In the genomic region with DNA sequence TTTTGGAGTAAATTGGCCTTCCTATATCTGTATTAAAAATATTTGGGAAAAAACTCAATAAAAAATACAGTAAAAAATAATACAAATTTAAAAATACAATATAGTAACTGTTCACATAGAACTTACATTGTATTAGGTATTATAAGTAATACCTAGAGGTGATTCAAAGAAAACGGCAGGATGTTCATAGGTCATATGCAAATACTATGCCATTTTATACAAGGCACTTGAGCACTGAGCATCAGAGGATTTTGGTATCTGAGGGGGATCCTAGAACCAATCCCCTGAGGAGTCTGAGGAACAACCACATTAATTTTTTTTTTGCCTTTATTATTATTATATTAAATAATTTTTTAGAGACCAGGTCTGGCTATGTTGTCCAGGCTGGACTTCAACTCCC, we compare ENCODE assay signal across 20 cellular contexts. TPM values are rescaled to one million over a fixed set of nuclear protein-coding genes. Genes with fewer than 3 reads are reported as not detected.
DNase-seq lines count a peak whose midpoint lies in the region; ATAC-seq, FAIRE-seq and TF ChIP-seq lines count a peak whose summit lies in the region.
"Had no signal": no experiment of that assay in that cellular context is flagged by ENCODE, and none has a peak within 500 bp of the region (broad histone marks: within the 10 kb centered on the region; RNA-seq: fewer than 3 reads in every experiment).

No MANE protein-coding gene starts in this region.

- no peaks in the 10 kb centered on the region for H3K4me1 ChIP-seq in lower lobe of right lung
- H3K4me1 ChIP-seq: BE2C, HAP-1 had no signal

- no peaks in the 10 kb centered on the region for H3K36me3 ChIP-seq in lower lobe of right lung
- H3K36me3 ChIP-seq: BE2C had no signal

- H3K27me3 Mint-ChIP-seq in activated B cell treated with CpG ODN at 0.5 μM for 24 hours (no peaks in the 10 kb centered on the region), memory B cell (no peaks in the 10 kb centered on the region)
- H3K27me3 Mint-ChIP-seq: CD4-positive, alpha-beta memory T cell had no signal

- TF ChIP-seq CTCF in activated B cell treated with CpG ODN at 0.5 μM for 24 hours (IDR thresholded peaks at IDR 0.05) (no peak), lower lobe of right lung (IDR thresholded peaks at IDR 0.05) (no peak)

- FAIRE-seq in G401.6 (lab: Jason Lieb, UNC), result peak; percentile 54
- FAIRE-seq: K562 had no signal

- H3K27me3 ChIP-seq in lower lobe of right lung (ENCODE audit: low read depth), result no peaks in the 10 kb centered on the region
- H3K27me3 ChIP-seq: BE2C had no signal

- CTCF ChIA-PET in activated B cell treated with CpG ODN at 0.5 μM for 24 hours (lab: Charles Lee), result interaction anchor here (0.6 to 1.6 kb wide), 2 partner anchors 22 to 1847 kb away, joined by 3 to 5 read pairs; no protein-coding TSS in a partner anchor

- H3K36me3 Mint-ChIP-seq in activated B cell treated with CpG ODN at 0.5 μM for 24 hours (ENCODE audit: low read depth) (peaks cover 30% of the 10 kb centered on the region), memory B cell (peaks cover 19% of the 10 kb centered on the region)

- peak; percentile 50 to 52 for ATAC-seq in activated CD4-positive, CD25-positive, alpha-beta regulatory T cell treated with anti-CD3 and anti-CD28 coated beads, Interleukin-2, amount 50 U/mL, for 24 hours
- ATAC-seq in activated B cell treated with CpG ODN at 0.5 μM for 24 hours (ENCODE audit: low read depth), result peak; percentile 31
- peak; percentile 37 for ATAC-seq in memory B cell (ENCODE audit: low read depth)
- no peak for ATAC-seq in lower lobe of right lung
- ATAC-seq: K562 had no signal

- intact Hi-C loops in activated B cell treated with CpG ODN at 0.5 μM for 24 hours (cut with micrococcal nuclease) (no loop called here), lower lobe of right lung (cut with DNase I) (no loop called here)

- H3K27ac ChIP-seq in lower lobe of right lung, result no peak overlapping the region
- H3K27ac ChIP-seq: 22Rv1, GM23248, HL-60 had no signal

- POLR2A ChIA-PET in activated B cell treated with CpG ODN at 0.5 μM for 24 hours (lab: Charles Lee), result no interaction called here

- no peaks in the 10 kb centered on the region for H3K9me3 ChIP-seq in lower lobe of right lung
- H3K9me3 ChIP-seq: BE2C, HAP-1 had no signal

- in situ Hi-C loops in ACHN (cut with HindIII; ENCODE audit: low pct_ligation_motif_present, low pct_unique_long_range_greater_than_20kb, low sequenced_read_pairs), result no loop called here

- no peak for DNase-seq in activated CD4-positive, CD25-positive, alpha-beta regulatory T cell treated with anti-CD3 and anti-CD28 coated beads, Interleukin-2, amount 50 U/mL, for 72 hours
- DNase-seq in activated B cell treated with CpG ODN at 0.5 μM for 24 hours, result no peak
- no peak for DNase-seq in memory B cell (ENCODE audit: low spot score in 2 of 2)
- DNase-seq in lower lobe of right lung, result no peak
- no peak for DNase-seq in ACHN
- DNase-seq in ureter (ENCODE audit: low spot score), result no peak
- DNase-seq: BE2C; C1 segment of cervical spinal cord; CD4-positive, alpha-beta memory T cell; DMS153; DMS79; GF-D8; IMR-90 had no signal

- H3K4me3 Mint-ChIP-seq in activated B cell treated with CpG ODN at 0.5 μM for 24 hours (no peak overlapping the region), memory B cell (no peak overlapping the region)
- H3K4me3 Mint-ChIP-seq: CD4-positive, alpha-beta memory T cell had no signal

- H3K27ac Mint-ChIP-seq in activated B cell treated with CpG ODN at 0.5 μM for 24 hours (no peak overlapping the region), memory B cell (no peak overlapping the region)
- H3K27ac Mint-ChIP-seq: CD4-positive, alpha-beta memory T cell had no signal

- H3K4me3 ChIP-seq in lower lobe of right lung, result no peak overlapping the region
- H3K4me3 ChIP-seq: GM23248, HAP-1, K562 had no signal

- H3K4me1 Mint-ChIP-seq in activated B cell treated with CpG ODN at 0.5 μM for 24 hours (peaks cover 25% of the 10 kb centered on the region), memory B cell (no peaks in the 10 kb centered on the region)

- H3K9me3 Mint-ChIP-seq in activated B cell treated with CpG ODN at 0.5 μM for 24 hours (no peaks in the 10 kb centered on the region), memory B cell (no peaks in the 10 kb centered on the region)
- H3K9me3 Mint-ChIP-seq: CD4-positive, alpha-beta memory T cell had no signal

RNA-seq across cellular contexts. Expression of gene RNGTT, which starts 41.7 kb away (rescaled TPM):
- total RNA-seq in activated B cell treated with CpG ODN at 0.5 μM for 24 hours (24.8 and 25.9 TPM in 2 replicates), lower lobe of right lung (11.4 TPM), ureter (14.9 TPM)

Comparison
In these comparisons a context has a peak if more than half of its experiments do, and no peak if none do; other contexts are left out.
1. ATAC-seq: peak in activated CD4-positive, CD25-positive, alpha-beta regulatory T cell treated with anti-CD3 and anti-CD28 coated beads, Interleukin-2, amount 50 U/mL, for 24 hours (2 of 2), activated B cell treated with CpG ODN at 0.5 μM for 24 hours (single experiment) and memory B cell (single experiment); none in lower lobe of right lung (0 of 2).